Comparison of ENCODE assay signal across 2 cellular contexts in the genomic region with DNA sequence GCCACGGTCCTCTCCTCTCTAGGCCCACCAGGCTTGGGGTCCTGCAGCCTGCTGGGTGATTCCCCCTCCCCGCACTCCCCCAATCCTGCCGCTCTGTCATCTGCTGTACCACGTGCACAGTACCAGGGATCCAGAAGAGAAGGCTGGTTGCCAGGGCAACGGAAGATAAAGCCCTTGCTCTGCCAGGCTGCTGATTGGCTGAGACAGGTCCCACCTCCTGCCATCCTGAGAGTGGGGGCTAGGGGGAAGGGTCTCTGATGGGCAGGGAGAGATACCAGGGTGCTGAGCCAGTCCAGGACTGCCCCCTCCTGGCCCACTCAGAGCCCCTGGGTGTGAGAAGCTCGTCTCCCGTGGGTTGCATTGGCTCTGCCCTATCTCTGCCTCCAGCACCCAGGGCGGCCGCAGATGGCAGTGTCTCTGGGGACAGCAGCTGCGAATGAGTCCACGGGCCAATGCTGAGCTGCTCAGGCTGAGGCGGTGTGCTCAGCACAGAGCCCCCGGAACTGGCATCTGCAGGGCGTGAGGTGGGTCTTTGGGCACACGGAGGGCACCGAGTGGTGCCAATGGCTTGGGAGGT.
TF ChIP-seq lines count a peak whose summit lies in the region.

Gene SMIM45 (plus strand): TSS at position 253 of the 577 bp plus-strand sequence.

TF ChIP-seq in HepG2, 621 proteins besides CTCF, POLR2A, EP300 and RAD21 (continued from another document):
- TF ChIP-seq, protein P1, sequence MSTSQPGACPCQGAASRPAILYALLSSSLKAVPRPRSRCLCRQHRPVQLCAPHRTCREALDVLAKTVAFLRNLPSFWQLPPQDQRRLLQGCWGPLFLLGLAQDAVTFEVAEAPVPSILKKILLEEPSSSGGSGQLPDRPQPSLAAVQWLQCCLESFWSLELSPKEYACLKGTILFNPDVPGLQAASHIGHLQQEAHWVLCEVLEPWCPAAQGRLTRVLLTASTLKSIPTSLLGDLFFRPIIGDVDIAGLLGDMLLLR (CRISPR knock-in tag; IDR thresholded peaks at IDR 0.05), result no peak
- no peak for TF ChIP-seq AGO2 (optimal IDR thresholded peaks at IDR 0.05; ENCODE audit: low read depth, low read length)

TF ChIP-seq in WTC11, 78 proteins besides CTCF, POLR2A, EP300 and RAD21 (continued from another document):
- TF ChIP-seq, protein P2, sequence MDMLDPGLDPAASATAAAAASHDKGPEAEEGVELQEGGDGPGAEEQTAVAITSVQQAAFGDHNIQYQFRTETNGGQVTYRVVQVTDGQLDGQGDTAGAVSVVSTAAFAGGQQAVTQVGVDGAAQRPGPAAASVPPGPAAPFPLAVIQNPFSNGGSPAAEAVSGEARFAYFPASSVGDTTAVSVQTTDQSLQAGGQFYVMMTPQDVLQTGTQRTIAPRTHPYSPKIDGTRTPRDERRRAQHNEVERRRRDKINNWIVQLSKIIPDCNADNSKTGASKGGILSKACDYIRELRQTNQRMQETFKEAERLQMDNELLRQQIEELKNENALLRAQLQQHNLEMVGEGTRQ (CRISPR knock-in tag; IDR thresholded peaks at IDR 0.05), result peak; percentile 80
- peak; percentile 41; the same call in 1 of the 2 replicates for TF ChIP-seq NFYB (CRISPR knock-in tag; conservative IDR thresholded peaks at IDR 0.05; ENCODE audit: low read depth)
